ENCODE assay signal across 8 cellular contexts in genomic region chr3:170128259-170128976, GRCh38. TPM values are rescaled to one million over a fixed set of nuclear protein-coding genes. Genes with fewer than 3 reads are reported as not detected.
DNase-seq lines count a peak whose midpoint lies in the region; ATAC-seq lines count a peak whose summit lies in the region.

No MANE protein-coding gene starts in this region.

- H3K36me3 Mint-ChIP-seq in activated CD8-positive, alpha-beta T cell treated with anti-CD3 and anti-CD28 coated beads, Interleukin-2, amount 10 ng/mL, durations not matched to agents 7 days and 5 days (ENCODE audit: low read depth), result peaks cover 46% of the 10 kb centered on the region

- H3K4me1 Mint-ChIP-seq in activated CD8-positive, alpha-beta T cell treated with anti-CD3 and anti-CD28 coated beads, Interleukin-2, amount 10 ng/mL, durations not matched to agents 7 days and 5 days (ENCODE audit: low read depth), result peaks cover 26% of the 10 kb centered on the region

- peak overlapping the region; percentile 40 for H3K4me3 Mint-ChIP-seq in activated CD8-positive, alpha-beta T cell treated with anti-CD3 and anti-CD28 coated beads, Interleukin-2, amount 10 ng/mL, durations not matched to agents 7 days and 5 days

- DNase-seq in GF-D8 (lab: John Stamatoyannopoulos, UW) (peak; percentile 97), GOT3 (lab: John Stamatoyannopoulos, UW) (no peak), DMS53 treated with DMSO at 0.1 percent for 48 hours (lab: John Stamatoyannopoulos, UW; ENCODE audit: unreplicated experiment) (no peak), iPS-NIHi11 (ENCODE audit: low spot score) (no peak)
- DNase-seq in activated CD8-positive, alpha-beta T cell treated with anti-CD3 and anti-CD28 coated beads, Interleukin-2, amount 10 ng/mL, durations not matched to agents 7 days and 5 days, result peak; percentile 64
- no peak for DNase-seq in effector CD4-positive, alpha-beta T cell

- POLR2A ChIA-PET in activated CD8-positive, alpha-beta T cell treated with anti-CD3 and anti-CD28 coated beads, Interleukin-2, amount 10 ng/mL, durations not matched to agents 7 days and 5 days (lab: Charles Lee), result interaction anchor here (0.7 kb wide), 1 partner anchor 17 kb away, joined by 3 read pairs; no protein-coding TSS in a partner anchor

- CTCF ChIA-PET in activated CD8-positive, alpha-beta T cell treated with anti-CD3 and anti-CD28 coated beads, Interleukin-2, amount 10 ng/mL, durations not matched to agents 7 days and 5 days (lab: Charles Lee), result interaction anchor here (1.1 to 1.3 kb wide), 3 partner anchors 24 to 265 kb away, joined by 3 to 4 read pairs (median 4); no protein-coding TSS in a partner anchor

- ATAC-seq in GM21381 (IDR thresholded peaks at IDR 0.05; ENCODE audit: unreplicated experiment) (peak; percentile 90), HG03521 (IDR thresholded peaks at IDR 0.05; ENCODE audit: unreplicated experiment) (peak; percentile 82)
- ATAC-seq in activated CD8-positive, alpha-beta T cell treated with anti-CD3 and anti-CD28 coated beads, Interleukin-2, amount 10 ng/mL, durations not matched to agents 7 days and 5 days, result peak; percentile 76

- peak overlapping the region; percentile 69 for H3K27ac Mint-ChIP-seq in activated CD8-positive, alpha-beta T cell treated with anti-CD3 and anti-CD28 coated beads, Interleukin-2, amount 10 ng/mL, durations not matched to agents 7 days and 5 days

- H3K27me3 Mint-ChIP-seq in activated CD8-positive, alpha-beta T cell treated with anti-CD3 and anti-CD28 coated beads, Interleukin-2, amount 10 ng/mL, durations not matched to agents 7 days and 5 days (ENCODE audit: low read depth), result no peaks in the 10 kb centered on the region

- peaks cover under 1% of the 10 kb centered on the region for H3K9me3 Mint-ChIP-seq in activated CD8-positive, alpha-beta T cell treated with anti-CD3 and anti-CD28 coated beads, Interleukin-2, amount 10 ng/mL, durations not matched to agents 7 days and 5 days (ENCODE audit: insufficient read depth)

RNA-seq across cellular contexts. Expression of gene PHC3, which starts 53.1 kb away (rescaled TPM):
- total RNA-seq in activated CD8-positive, alpha-beta T cell treated with anti-CD3 and anti-CD28 coated beads, Interleukin-2, amount 10 ng/mL, durations not matched to agents 7 days and 5 days, result 10 to 100 TPM; 54.0 to 68.1 TPM

Comparison
In these comparisons a context has a peak if more than half of its experiments do, and no peak if none do; other contexts are left out.
1. DNase-seq: peak in GF-D8 (single experiment) and activated CD8-positive, alpha-beta T cell treated with anti-CD3 and anti-CD28 coated beads, Interleukin-2, amount 10 ng/mL, durations not matched to agents 7 days and 5 days (single experiment); none in GOT3 (single experiment), effector CD4-positive, alpha-beta T cell (single experiment), DMS53 treated with DMSO at 0.1 percent for 48 hours (single experiment) and iPS-NIHi11 (single experiment).
2. Peak in every context shown above with its lines, with median percentiles within 50 percentile points of each other: ATAC-seq.